In genomic region chr12:44544018-44544417, GRCh38 we compare ENCODE assay signal across 20 cellular contexts.
"Had no signal": no experiment of that assay in that cellular context is flagged by ENCODE, and none has a peak within 500 bp of the region (broad histone marks: within the 10 kb centered on the region; RNA-seq: fewer than 3 reads in every experiment).

No MANE protein-coding gene starts in this region.

- H3K9me3 ChIP-seq: left ventricle myocardium inferior, pancreas, thyroid gland had no signal

- H3K27ac ChIP-seq: left ventricle myocardium inferior, pancreas, thyroid gland had no signal

- H3K4me3 Mint-ChIP-seq: activated CD4-positive, alpha-beta T cell treated with anti-CD3 and anti-CD28 coated beads, Interleukin-2, amount 10 ng/mL, durations not matched to agents 24 days and 14 days; activated CD8-positive, alpha-beta T cell treated with anti-CD3 and anti-CD28 coated beads, Interleukin-2, amount 10 ng/mL, durations not matched to agents 7 days and 5 days; activated naive CD8-positive, alpha-beta T cell treated with anti-CD3 and anti-CD28 coated beads for 36 hours; dendritic cell treated with granulocyte-macrophage colony-stimulating factor and Interleukin-4, amounts not matched to agents 40 ng/mL and 50 ng/mL, for 4 days; naive B cell; stimulated activated memory B cell treated with anti-CD40 and anti-IgM and Interleukin-4, amounts not matched to agents 10 μg/mL and 1 μg/mL and 100 μg/mL, for 72 hours had no signal

- H3K9me3 Mint-ChIP-seq: activated CD4-positive, alpha-beta T cell treated with anti-CD3 and anti-CD28 coated beads, Interleukin-2, amount 10 ng/mL, durations not matched to agents 24 days and 14 days; dendritic cell treated with granulocyte-macrophage colony-stimulating factor and Interleukin-4, amounts not matched to agents 40 ng/mL and 50 ng/mL, for 4 days; stimulated activated memory B cell treated with anti-CD40 and anti-IgM and Interleukin-4, amounts not matched to agents 10 μg/mL and 1 μg/mL and 100 μg/mL, for 72 hours had no signal

- DNase-seq: activated CD4-positive, alpha-beta T cell treated with anti-CD3 and anti-CD28 coated beads, Interleukin-2, amount 10 ng/mL, durations not matched to agents 24 days and 14 days; activated CD4-positive, CD25-positive, alpha-beta regulatory T cell; activated CD8-positive, alpha-beta memory T cell treated with anti-CD3 and anti-CD28 coated beads, Interleukin-2, amount 50 U/mL, for 4 hours; activated CD8-positive, alpha-beta T cell treated with anti-CD3 and anti-CD28 coated beads, Interleukin-2, amount 10 ng/mL, durations not matched to agents 7 days and 5 days; activated gamma-delta T cell; activated naive CD8-positive, alpha-beta T cell treated with anti-CD3 and anti-CD28 coated beads for 36 hours; activated T-cell treated with anti-CD3 and anti-CD28 coated beads, Interleukin-2, amount 50 U/mL, for 48 hours; cerebellar nuclear complex; effector memory CD4-positive, alpha-beta T cell; foreskin fibroblast; hypothalamus; kidney; left ventricle myocardium inferior; naive B cell; pancreas; stimulated activated CD4-positive, alpha-beta T cell treated with anti-CD3 and anti-CD28 coated beads, Interleukin-12 subunit alpha, Interleukin-12 subunit beta, amount 100 ng/mL, for 4 hours; stimulated activated CD4-positive, alpha-beta T cell treated with anti-CD3 and anti-CD28 coated beads, Interleukin-2, amount 100 ng/mL, for 24 hours; thyroid gland had no signal

- H3K27me3 ChIP-seq: pancreas, thyroid gland had no signal

- H3K27ac Mint-ChIP-seq: activated CD4-positive, alpha-beta T cell treated with anti-CD3 and anti-CD28 coated beads, Interleukin-2, amount 10 ng/mL, durations not matched to agents 24 days and 14 days; activated CD8-positive, alpha-beta T cell treated with anti-CD3 and anti-CD28 coated beads, Interleukin-2, amount 10 ng/mL, durations not matched to agents 7 days and 5 days; dendritic cell treated with granulocyte-macrophage colony-stimulating factor and Interleukin-4, amounts not matched to agents 40 ng/mL and 50 ng/mL, for 4 days; naive B cell; stimulated activated memory B cell treated with anti-CD40 and anti-IgM and Interleukin-4, amounts not matched to agents 10 μg/mL and 1 μg/mL and 100 μg/mL, for 72 hours had no signal

- H3K4me1 Mint-ChIP-seq: activated CD4-positive, alpha-beta T cell treated with anti-CD3 and anti-CD28 coated beads, Interleukin-2, amount 10 ng/mL, durations not matched to agents 24 days and 14 days; naive B cell; stimulated activated memory B cell treated with anti-CD40 and anti-IgM and Interleukin-4, amounts not matched to agents 10 μg/mL and 1 μg/mL and 100 μg/mL, for 72 hours had no signal

- H3K27me3 Mint-ChIP-seq: activated CD4-positive, alpha-beta T cell treated with anti-CD3 and anti-CD28 coated beads, Interleukin-2, amount 10 ng/mL, durations not matched to agents 24 days and 14 days; activated naive CD8-positive, alpha-beta T cell treated with anti-CD3 and anti-CD28 coated beads for 36 hours; dendritic cell treated with granulocyte-macrophage colony-stimulating factor and Interleukin-4, amounts not matched to agents 40 ng/mL and 50 ng/mL, for 4 days had no signal

- H3K4me1 ChIP-seq: left ventricle myocardium inferior, pancreas, thyroid gland had no signal

- H3K36me3 ChIP-seq: left ventricle myocardium inferior, pancreas, thyroid gland had no signal

- H3K4me3 ChIP-seq: left ventricle myocardium inferior, pancreas, thyroid gland had no signal

- ATAC-seq: activated CD8-positive, alpha-beta T cell treated with anti-CD3 and anti-CD28 coated beads, Interleukin-2, amount 10 ng/mL, durations not matched to agents 7 days and 5 days; pancreas; stimulated activated memory B cell treated with anti-CD40 and anti-IgM and Interleukin-4, amounts not matched to agents 10 μg/mL and 1 μg/mL and 100 μg/mL, for 72 hours had no signal

- H3K36me3 Mint-ChIP-seq: naive B cell; stimulated activated memory B cell treated with anti-CD40 and anti-IgM and Interleukin-4, amounts not matched to agents 10 μg/mL and 1 μg/mL and 100 μg/mL, for 72 hours had no signal
